In the genomic region with DNA sequence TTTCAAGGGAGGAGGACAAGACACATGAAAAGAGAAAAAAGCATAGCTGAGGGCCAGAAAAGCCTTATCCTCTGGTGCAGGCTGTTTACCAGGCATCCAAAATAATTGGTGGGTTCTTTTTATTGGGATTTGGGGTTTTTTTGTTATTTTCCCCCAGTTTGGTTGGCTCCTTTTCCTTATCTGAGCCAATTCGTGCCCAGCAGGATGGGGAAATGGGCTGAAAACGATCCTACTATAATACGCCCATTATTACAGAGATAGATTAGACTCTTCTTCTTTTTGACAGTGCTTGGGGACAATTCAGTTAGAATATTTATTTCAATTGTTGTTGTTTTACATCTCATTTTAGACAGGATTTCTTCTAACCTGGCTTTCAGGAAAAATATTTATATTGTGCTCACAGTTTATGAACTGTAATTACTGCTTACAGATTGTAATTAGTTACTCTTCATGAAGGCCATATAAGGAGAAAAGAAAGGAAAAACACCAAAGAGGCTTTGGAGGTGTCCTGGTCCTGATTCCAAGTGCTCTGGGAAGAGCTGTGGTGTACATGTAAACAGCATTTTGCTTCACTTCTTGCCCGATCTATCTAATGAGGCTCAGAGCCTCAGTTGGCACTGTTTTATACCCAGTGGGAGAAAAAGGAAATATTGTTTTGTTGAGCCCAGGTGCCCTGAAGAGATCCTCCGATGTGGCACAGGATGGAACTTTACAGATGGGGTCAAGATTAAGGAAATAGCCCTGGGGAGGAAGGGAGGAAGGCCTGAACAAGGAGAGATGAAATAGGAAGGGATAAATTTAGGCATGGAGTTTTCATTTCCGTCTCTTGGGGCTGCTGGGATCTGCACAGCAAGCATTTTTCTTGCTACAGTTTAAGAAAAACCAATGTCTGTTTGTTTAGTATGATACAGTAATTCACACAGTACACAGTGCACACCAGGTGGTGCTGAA, we compare ENCODE assay signal across 8 cellular contexts. TPM values are rescaled to one million over a fixed set of nuclear protein-coding genes. Genes with fewer than 3 reads are reported as not detected.
DNase-seq lines count a peak whose midpoint lies in the region; ATAC-seq and TF ChIP-seq lines count a peak whose summit lies in the region.

No MANE protein-coding gene starts in this region.

- H3K9me3 ChIP-seq in A673 (ENCODE audit: low read depth, low read length, poor library complexity, severe bottlenecking), result no peaks in the 10 kb centered on the region
- H3K9me3 ChIP-seq in PC-3 (ENCODE audit: low read length), result no peaks in the 10 kb centered on the region

- H3K36me3 ChIP-seq in A673 (ENCODE audit: insufficient read depth, low read length, poor library complexity, severe bottlenecking) (no peaks in the 10 kb centered on the region), PC-3 (ENCODE audit: low read depth, low read length) (peaks cover 8% of the 10 kb centered on the region), mesendoderm (ENCODE audit: control insufficient read depth, insufficient read depth, low read length) (peaks cover 2% of the 10 kb centered on the region), urinary bladder (ENCODE audit: insufficient read depth) (no peaks in the 10 kb centered on the region)

- H3K4me3 ChIP-seq in A673 (ENCODE audit: low read depth, low read length, poor library complexity, severe bottlenecking) (peak overlapping the region; percentile 66), GM12875 (ENCODE audit: low read depth, low read length) (peak overlapping the region; percentile 79), PC-3 (ENCODE audit: low read length) (peak overlapping the region; percentile 82), mesendoderm (ENCODE audit: low read length) (peak overlapping the region; percentile 89), urinary bladder (ENCODE audit: low read depth, low read length) (peak overlapping the region; percentile 30)

- H3F3A ChIP-seq in PC-3 (ENCODE audit: low read length, unreplicated experiment), result no peaks in the 10 kb centered on the region

- H3K27ac ChIP-seq in A673 (ENCODE audit: low read depth, low read length, poor library complexity, severe bottlenecking) (peak overlapping the region; percentile 87), PC-3 (ENCODE audit: low read length) (peak overlapping the region; percentile 84), mesendoderm (ENCODE audit: low read depth, low read length) (peak overlapping the region; percentile 86), urinary bladder (ENCODE audit: low read depth) (peak overlapping the region; percentile 97)

- H3K9ac ChIP-seq in PC-3 (ENCODE audit: low read length) (peak overlapping the region; percentile 97), mesendoderm (ENCODE audit: low read length) (peak overlapping the region; percentile 96)

- H4K20me1 ChIP-seq in PC-3 (ENCODE audit: low read length), result no peaks in the 10 kb centered on the region

- peak; percentile 23 for ATAC-seq in PC-3
- ATAC-seq in GM19035 (IDR thresholded peaks at IDR 0.05; ENCODE audit: unreplicated experiment), result no peak

- H3K9me2 ChIP-seq in PC-3 (replicated peaks; ENCODE audit: low read length), result no peaks in the 10 kb centered on the region

- peak overlapping the region; percentile 71 for H3K4ac ChIP-seq in mesendoderm (ENCODE audit: low read depth, low read length)

- BruUV-seq in A673 (replicated peaks; lab: Mats Ljungman, UMichigan), result TSS peak; percentile 99
- BruUV-seq in PC-3 (replicated peaks; lab: Mats Ljungman, UMichigan), result TSS peak; percentile 97

- H3K4me1 ChIP-seq in A673 (ENCODE audit: insufficient read depth, low read length, poor library complexity, severe bottlenecking) (peaks cover 6% of the 10 kb centered on the region), PC-3 (ENCODE audit: insufficient read depth, low read length) (peaks cover 23% of the 10 kb centered on the region), mesendoderm (ENCODE audit: control insufficient read depth, low read depth, low read length) (peaks cover 3% of the 10 kb centered on the region), urinary bladder (ENCODE audit: insufficient read depth) (peaks cover 5% of the 10 kb centered on the region)

- CTCF ChIA-PET in A673 (lab: Charles Lee) (no interaction called here), PC-3 (lab: Charles Lee) (interaction anchor here (0.5 kb wide), 2 partner anchors 13 to 138 kb away, joined by 3 to 5 read pairs; no protein-coding TSS in a partner anchor)

- no peaks in the 10 kb centered on the region for H3K27me3 ChIP-seq in A673 (replicated peaks; ENCODE audit: insufficient read depth, low read depth, low read length, poor library complexity)
- H3K27me3 ChIP-seq in PC-3 (ENCODE audit: low read length), result no peaks in the 10 kb centered on the region
- H3K27me3 ChIP-seq in mesendoderm (ENCODE audit: insufficient read depth, low read length, poor library complexity), result no peaks in the 10 kb centered on the region

- peak overlapping the region; percentile 68 for H2AFZ ChIP-seq in PC-3 (ENCODE audit: low read length)

- POLR2A ChIA-PET in A673 (lab: Charles Lee; ENCODE audit: low non-redundant PET), result interaction anchor here (0.6 to 1.1 kb wide), 4 partner anchors 9 to 1877 kb away, joined by 3 to 12 read pairs (median 3); a partner anchor contains a TSS
- POLR2A ChIA-PET in PC-3 (lab: Charles Lee; ENCODE audit: unreplicated experiment), result interaction anchor here (0.5 to 1.1 kb wide), 7 partner anchors 11 to 348 kb away, joined by 3 to 11 read pairs (median 4); a partner anchor contains a TSS

- TF ChIP-seq CTCF in A673 (conservative IDR thresholded peaks at IDR 0.05; ENCODE audit: low read depth, low read length) (no peak), GM12875 (IDR thresholded peaks at IDR 0.05; ENCODE audit: borderline replicate concordance, insufficient read depth, low read depth, low read length) (no peak), PC-3 (conservative IDR thresholded peaks at IDR 0.05; ENCODE audit: low read depth, low read length) (no peak; the same call in 1 of the 2 replicates)

- H2BK5ac ChIP-seq in mesendoderm (ENCODE audit: low read length), result peak overlapping the region; percentile 39

- no peak overlapping the region for H3K23ac ChIP-seq in mesendoderm (ENCODE audit: low read length)

- H3K4me2 ChIP-seq in PC-3 (ENCODE audit: low read length) (peak overlapping the region; percentile 92), mesendoderm (ENCODE audit: low read length) (peak overlapping the region; percentile 66)

- DNase-seq in A673 (ENCODE audit: low spot score), result no peak
- peak; percentile 41 for DNase-seq in PC-3
- DNase-seq in dermis blood vessel endothelial cell, result peak; percentile 37
- DNase-seq in mesendoderm, result no peak
- DNase-seq in effector CD8-positive, alpha-beta T cell (lab: John Stamatoyannopoulos, UW), result no peak

- intact Hi-C loops in A673 (cut with micrococcal nuclease; ENCODE audit: unreplicated experiment), result no loop called here
- intact Hi-C loops in PC-3 (cut with micrococcal nuclease), result loop anchor here (1.0 kb wide), 1 partner anchor 11 kb away; a partner anchor contains a TSS

- no peak overlapping the region for H2BK15ac ChIP-seq in mesendoderm (replicated peaks; ENCODE audit: low read depth)

- peak overlapping the region; percentile 59 for H4K5ac ChIP-seq in mesendoderm (ENCODE audit: low read length)

- peak overlapping the region; percentile 99 for H3K56ac ChIP-seq in mesendoderm (ENCODE audit: low read length)

- H3K18ac ChIP-seq in mesendoderm (ENCODE audit: low read length), result peak overlapping the region; percentile 82

- peaks cover 5% of the 10 kb centered on the region for H3K79me1 ChIP-seq in mesendoderm (ENCODE audit: low read length)

- peak overlapping the region; percentile 90 for H4K8ac ChIP-seq in mesendoderm (ENCODE audit: low read depth, low read length)

- peaks cover 58% of the 10 kb centered on the region for H3K79me2 ChIP-seq in PC-3 (ENCODE audit: low read length)
- peaks cover 10% of the 10 kb centered on the region for H3K79me2 ChIP-seq in mesendoderm (ENCODE audit: control insufficient read depth, insufficient read depth, low read length)

- peak overlapping the region; percentile 17 for H2BK120ac ChIP-seq in mesendoderm (ENCODE audit: low read depth, low read length)

- no CpG with 5 or more reads among the region's 6 CpGs for whole genome bisulfite sequencing in mesendoderm (ENCODE audit: extremely low coverage, insufficient coverage, low lambda C conversion rate)
- 3% methylated on average over 6 of the region's 6 CpGs for WGBS in urinary bladder

- no peak overlapping the region for H2AK5ac ChIP-seq in mesendoderm (ENCODE audit: low read length)

RNA-seq across cellular contexts. Expression of a gene that starts 0.6 kb away (rescaled TPM):
- total RNA-seq in A673 (2021) (54.2 and 61.3 TPM in 2 replicates), PC-3 (2014; rRNA removed) (44.2 and 44.3 TPM in 2 replicates), dermis blood vessel endothelial cell (33.2 and 35.4 TPM in 2 replicates), urinary bladder (37.6 TPM)
- 41.9 TPM for polyA plus RNA-seq in mesendoderm (2013, experiment 1 of 2)
- polyA plus RNA-seq in mesendoderm (2013, experiment 2 of 2), result 41.9 TPM
- polyA plus RNA-seq in urinary bladder, result 34.0 TPM

RNA-seq across cellular contexts. Expression of a gene that starts 11.1 kb away (rescaled TPM):
- total RNA-seq in A673 (2021) (185 and 194 TPM in 2 replicates), PC-3 (2014; rRNA removed) (43.0 and 54.3 TPM in 2 replicates), dermis blood vessel endothelial cell (21.4 and 31.5 TPM in 2 replicates), urinary bladder (129 TPM)
- 185 TPM for polyA plus RNA-seq in mesendoderm (2013, experiment 1 of 2)
- 187 TPM for polyA plus RNA-seq in mesendoderm (2013, experiment 2 of 2)
- polyA plus RNA-seq in urinary bladder, result 69.7 TPM

RNA-seq across cellular contexts. Expression of a gene that starts 59.0 kb away (rescaled TPM):
- total RNA-seq in A673 (2021) (not detected in 2 replicates), PC-3 (2014; rRNA removed) (not detected in 2 replicates), dermis blood vessel endothelial cell (not detected in 2 replicates), urinary bladder (not detected)
- not detected for polyA plus RNA-seq in mesendoderm (2013, experiment 1 of 2)
- polyA plus RNA-seq in mesendoderm (2013, experiment 2 of 2), result not detected
- not detected for polyA plus RNA-seq in urinary bladder

Comparison
In these comparisons a context has a peak if more than half of its experiments do, and no peak if none do; other contexts are left out.
1. DNase-seq: peak in PC-3 (single experiment) and dermis blood vessel endothelial cell (single experiment); none in A673 (single experiment), mesendoderm (single experiment) and effector CD8-positive, alpha-beta T cell (single experiment).
2. H3K4me3 ChIP-seq: peak in every context shown above with its lines; median percentile 89 in mesendoderm; 82 in PC-3; 79 in GM12875; 66 in A673; 30 in urinary bladder.
3. Peak in every context shown above with its lines, with median percentiles within 50 percentile points of each other: H3K27ac ChIP-seq.